9 cellular contexts compared by ENCODE assay signal in the genomic region with DNA sequence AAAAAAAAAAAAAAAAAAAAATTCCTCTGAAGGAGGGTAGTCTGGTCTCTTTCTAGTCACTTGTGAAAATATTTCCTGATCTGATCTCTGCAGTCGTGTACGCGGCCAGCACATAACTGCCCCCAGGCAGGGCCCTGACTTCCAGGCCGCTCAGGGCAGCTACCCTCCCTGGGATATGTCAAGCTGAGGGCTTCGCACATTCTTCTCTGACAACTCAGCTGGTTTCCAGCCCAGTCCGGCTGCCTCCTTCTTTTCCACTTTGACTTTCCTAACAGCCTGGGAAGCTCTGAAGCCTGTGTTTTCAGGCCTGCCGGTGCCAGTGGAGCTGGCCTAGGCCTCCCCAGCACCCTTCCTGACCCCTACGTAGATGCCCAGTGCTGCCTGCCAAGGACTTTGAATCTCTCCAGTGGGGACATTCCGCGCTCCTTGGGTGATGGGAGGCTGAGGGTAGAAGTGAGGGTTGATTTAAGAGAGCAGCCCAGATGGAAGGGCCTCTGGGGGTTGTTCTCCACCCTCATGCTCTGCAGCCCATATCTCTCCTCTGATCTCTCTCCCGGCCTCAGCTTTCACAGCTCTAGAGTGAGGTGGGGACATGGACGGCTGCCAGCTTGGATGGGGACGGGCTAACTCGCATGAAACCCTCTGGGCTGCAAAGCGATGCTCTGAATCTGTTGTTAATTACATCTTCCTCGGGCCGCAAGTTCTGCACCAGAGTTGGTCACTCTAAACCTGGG. TPM values are rescaled to one million over a fixed set of nuclear protein-coding genes. Genes with fewer than 3 reads are reported as not detected.
DNase-seq lines count a peak whose midpoint lies in the region; ATAC-seq and TF ChIP-seq lines count a peak whose summit lies in the region.
"Had no signal": no experiment of that assay in that cellular context is flagged by ENCODE, and none has a peak within 500 bp of the region (broad histone marks: within the 10 kb centered on the region; RNA-seq: fewer than 3 reads in every experiment).

No MANE protein-coding gene starts in this region.

- no peak overlapping the region for H3K27ac Mint-ChIP-seq in CD4-positive, alpha-beta T cell

- no peaks in the 10 kb centered on the region for H3K27me3 ChIP-seq in HUES6 (ENCODE audit: control insufficient read depth, insufficient read depth, low read length)
- no peaks in the 10 kb centered on the region for H3K27me3 ChIP-seq in right lobe of liver
- H3K27me3 ChIP-seq in tibial artery = no peaks in the 10 kb centered on the region
- H3K27me3 ChIP-seq in CD4-positive, alpha-beta T cell (ENCODE audit: control insufficient read depth, insufficient read depth, low read length) = no peaks in the 10 kb centered on the region

- H3K36me3 ChIP-seq in HUES6 (ENCODE audit: control insufficient read depth, insufficient read depth, low read length) (no peaks in the 10 kb centered on the region; the same call in 1 of the 2 replicates), right lobe of liver (no peaks in the 10 kb centered on the region), tibial artery (no peaks in the 10 kb centered on the region)

- TF ChIP-seq POLR2A in right lobe of liver (IDR thresholded peaks at IDR 0.05) = no peak

- peak overlapping the region; percentile 52 for H3K9ac ChIP-seq in HUES6 (ENCODE audit: low read length)

- DNase-seq in choroid plexus epithelial cell (ENCODE audit: low read depth) (peak; percentile 90), right lobe of liver (peak in 1 of 3 donors; percentile 11), tibial artery (peak; percentile 77 to 89), DMS153 (lab: John Stamatoyannopoulos, UW) (no peak)
- no peak for DNase-seq in CD4-positive, alpha-beta T cell
- DNase-seq in stimulated activated CD4-positive, alpha-beta T cell treated with anti-CD3 and anti-CD28 coated beads, Interleukin-1b, Interleukin-23, amount 100 ng/mL, for 48 hours = no peak
- DNase-seq: RPMI8226 had no signal

- H3K4me3 ChIP-seq in HUES6 (ENCODE audit: low read depth, low read length) (no peak overlapping the region), choroid plexus epithelial cell (ENCODE audit: low read depth, low read length) (no peak overlapping the region), right lobe of liver (no peak overlapping the region), tibial artery (no peak overlapping the region)

- TF ChIP-seq CTCF in choroid plexus epithelial cell (conservative IDR thresholded peaks at IDR 0.05; ENCODE audit: low read depth, low read length) (no peak), right lobe of liver (IDR thresholded peaks at IDR 0.05) (no peak), tibial artery (IDR thresholded peaks at IDR 0.05) (no peak)
- no peak for TF ChIP-seq CTCF in CD4-positive, alpha-beta T cell (IDR thresholded peaks at IDR 0.05)

- WGBS in right lobe of liver (ENCODE audit: insufficient coverage, low coverage, low lambda C conversion rate, missing lambda C conversion rate) = 61% methylated on average over 14 of the region's 17 CpGs

- POLR2A ChIA-PET in CD4-positive, alpha-beta T cell (lab: Charles Lee) = no interaction called here

- H3K36me3 Mint-ChIP-seq in CD4-positive, alpha-beta T cell (ENCODE audit: low read depth) = no peaks in the 10 kb centered on the region

- CTCF ChIA-PET in CD4-positive, alpha-beta T cell (lab: Charles Lee) = no interaction called here

- peaks cover 3% of the 10 kb centered on the region for H3K9me3 Mint-ChIP-seq in CD4-positive, alpha-beta T cell

- H3K4me3 Mint-ChIP-seq in CD4-positive, alpha-beta T cell = no peak overlapping the region

- H3K4me1 ChIP-seq in HUES6 (ENCODE audit: control insufficient read depth, insufficient read depth, low read length) (peaks cover 13% of the 10 kb centered on the region), right lobe of liver (no peaks in the 10 kb centered on the region), tibial artery (peaks cover 0 to 78% (median 33%) of the 10 kb centered on the region in 4 donors)

- ATAC-seq in right lobe of liver (peak; percentile 28 to 37 (median 33)), GM21390 (IDR thresholded peaks at IDR 0.05; ENCODE audit: unreplicated experiment) (no peak)
- ATAC-seq in CD4-positive, alpha-beta T cell (ENCODE audit: poor library complexity) = no peak

- no peak overlapping the region; the same call in 1 of the 2 replicates for H3K27ac ChIP-seq in HUES6 (ENCODE audit: low read depth, low read length)
- no peak overlapping the region for H3K27ac ChIP-seq in right lobe of liver
- H3K27ac ChIP-seq in tibial artery = peak overlapping the region; percentile 78 to 87
- H3K27ac ChIP-seq in CD4-positive, alpha-beta T cell (ENCODE audit: low read depth, low read length) = no peak overlapping the region

- H3K9me3 ChIP-seq in HUES6 (ENCODE audit: control insufficient read depth, insufficient read depth, low read depth, low read length) = peaks cover 11% of the 10 kb centered on the region
- H3K9me3 ChIP-seq in right lobe of liver = no peaks in the 10 kb centered on the region
- H3K9me3 ChIP-seq in tibial artery = no peaks in the 10 kb centered on the region
- H3K9me3 ChIP-seq in CD4-positive, alpha-beta T cell (ENCODE audit: control insufficient read depth, low read length) = peaks cover 11% of the 10 kb centered on the region

- intact Hi-C loops in right lobe of liver (cut with DNase I) = no loop called here
- intact Hi-C loops in tibial artery (cut with DNase I; ENCODE audit: low total_unique reads) = no loop called here
- intact Hi-C loops in CD4-positive, alpha-beta T cell (cut with DNase I, micrococcal nuclease) = no loop called here

- no peaks in the 10 kb centered on the region for H3K27me3 Mint-ChIP-seq in CD4-positive, alpha-beta T cell

- no peaks in the 10 kb centered on the region for H3K4me1 Mint-ChIP-seq in CD4-positive, alpha-beta T cell (ENCODE audit: low read depth)

RNA-seq across cellular contexts. Expression of a gene that starts 20.7 kb away (rescaled TPM):
- total RNA-seq in right lobe of liver = 10 to 100 TPM in 2 of 6 experiments, 1 to 10 TPM in 4; 1.5 to 17.0 (median 7.7) TPM
- total RNA-seq in CD4-positive, alpha-beta T cell = under 1 TPM; 0.41 to 0.50 TPM

Comparison
In these comparisons a context has a peak if more than half of its experiments do, and no peak if none do; other contexts are left out.
1. H3K27ac ChIP-seq: peak in tibial artery (2 of 2); none in HUES6 (single experiment), right lobe of liver (0 of 3) and CD4-positive, alpha-beta T cell (single experiment).
2. DNase-seq: peak in choroid plexus epithelial cell (single experiment) and tibial artery (2 of 2); none in CD4-positive, alpha-beta T cell (0 of 10), stimulated activated CD4-positive, alpha-beta T cell treated with anti-CD3 and anti-CD28 coated beads, Interleukin-1b, Interleukin-23, amount 100 ng/mL, for 48 hours (single experiment) and DMS153 (single experiment).
3. ATAC-seq: peak in right lobe of liver (4 of 4); none in GM21390 (single experiment) and CD4-positive, alpha-beta T cell (single experiment).